ENCODE assay signal across 1 cellular context in genomic region chr20:25296094-25297093, GRCh38.
TF ChIP-seq lines count a peak whose summit lies in the region.

No MANE protein-coding gene starts in this region.

TF ChIP-seq in GM12878, 131 proteins besides CTCF, POLR2A, EP300 and RAD21 (continued from another document):
- no peak for TF ChIP-seq ZNF592 (IDR thresholded peaks at IDR 0.05)
- TF ChIP-seq TCF3 (IDR thresholded peaks at IDR 0.05; ENCODE audit: borderline replicate concordance, insufficient read depth, low read depth, low read length): 0 out of 2 replicates have a peak, but pooled peaks have one; percentile 6
- TF ChIP-seq SP1 (IDR thresholded peaks at IDR 0.05; ENCODE audit: low read depth, low read length): no peak
- no peak for TF ChIP-seq YY1 (IDR thresholded peaks at IDR 0.05; ENCODE audit: low read depth, low read length)
- no peak for TF ChIP-seq FOS (IDR thresholded peaks at IDR 0.05; ENCODE audit: borderline replicate concordance, extremely low read depth, insufficient read length)
- no peak for TF ChIP-seq ZNF274 (IDR thresholded peaks at IDR 0.05; ENCODE audit: insufficient read depth, insufficient read length)
- no peak for TF ChIP-seq CBFB (IDR thresholded peaks at IDR 0.05; ENCODE audit: low read depth)
- TF ChIP-seq FOXK2 (IDR thresholded peaks at IDR 0.05): no peak
- no peak for TF ChIP-seq YBX1 (IDR thresholded peaks at IDR 0.05)
- TF ChIP-seq LARP7 (IDR thresholded peaks at IDR 0.05): 0 out of 2 replicates have a peak, but pooled peaks have one; percentile 34
